ENCODE assay signal across 22 cellular contexts in the genomic region with DNA sequence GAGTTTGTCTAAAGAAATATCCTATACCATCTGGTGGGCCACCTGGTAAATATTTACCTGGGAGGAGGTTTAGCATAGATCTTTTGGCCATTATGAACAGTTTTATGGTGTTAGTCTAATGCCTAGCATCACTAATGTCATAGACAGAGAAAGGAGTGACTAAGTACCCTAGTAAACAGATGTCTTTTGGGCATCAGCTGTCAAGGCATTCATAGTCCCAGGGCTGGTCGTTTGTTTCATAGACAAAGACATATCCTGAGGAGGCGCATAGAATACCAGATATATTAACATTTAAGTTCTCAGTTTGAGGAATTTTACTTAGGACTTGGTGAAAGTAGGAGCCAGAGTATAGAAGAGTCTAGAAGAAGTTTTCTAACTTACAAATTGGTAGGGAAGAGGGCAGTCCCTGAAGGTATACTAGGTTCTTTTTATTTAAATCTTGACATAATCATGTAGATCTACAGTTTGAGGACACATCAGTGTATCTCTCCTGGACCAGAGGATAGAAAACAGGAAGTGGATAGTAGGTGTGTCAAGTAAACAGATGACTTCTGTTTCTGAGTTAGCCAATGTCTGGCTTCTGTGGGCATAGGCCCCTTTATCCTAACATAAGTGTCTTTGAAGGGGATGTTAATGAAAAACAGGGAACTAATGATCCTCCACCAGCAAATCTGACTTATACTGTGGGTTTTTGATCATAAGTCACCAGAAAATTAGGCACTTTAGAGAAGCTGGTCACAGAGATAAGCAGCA.
DNase-seq lines count a peak whose midpoint lies in the region; ATAC-seq, FAIRE-seq and TF ChIP-seq lines count a peak whose summit lies in the region.
"Had no signal": no experiment of that assay in that cellular context is flagged by ENCODE, and none has a peak within 500 bp of the region (broad histone marks: within the 10 kb centered on the region; RNA-seq: fewer than 3 reads in every experiment).

No MANE protein-coding gene starts in this region.

- H3K27ac ChIP-seq in GM12878 (ENCODE audit: control insufficient read depth, insufficient read depth) = no peak overlapping the region
- H3K27ac ChIP-seq: left lung, psoas muscle, RWPE1 had no signal

- no peak overlapping the region for H3K9ac ChIP-seq in GM12878 (ENCODE audit: control insufficient read depth, insufficient read depth, low read length)

- TF ChIP-seq POLR2A in GM12891 (IDR thresholded peaks at IDR 0.05; ENCODE audit: low read depth, low read length) (no peak), GM12878 (IDR thresholded peaks at IDR 0.05; ENCODE audit: low read depth, low read length) (no peak)

- TF ChIP-seq RAD21 in GM12878 (IDR thresholded peaks at IDR 0.05; ENCODE audit: insufficient read depth, low read depth, low read length) = no peak

- no peak overlapping the region for H2AFZ ChIP-seq in GM12878 (ENCODE audit: control insufficient read depth, low read depth, low read length)

- no peaks in the 10 kb centered on the region for H4K20me1 ChIP-seq in GM12878 (ENCODE audit: control insufficient read depth, insufficient read depth)

- no TSS peak for BruUV-seq in GM12878 (replicated peaks; lab: Mats Ljungman, UMichigan)

- intact Hi-C loops in GM12878 (cut with micrococcal nuclease; ENCODE audit: unreplicated experiment) = no loop called here

- H3K4me2 ChIP-seq in GM12878 (ENCODE audit: control insufficient read depth, insufficient read depth) = no peak overlapping the region

- ATAC-seq in GM12878 (no peak), GM21528 (IDR thresholded peaks at IDR 0.05; ENCODE audit: low FRiP score, unreplicated experiment) (no peak)
- ATAC-seq: activated CD8-positive, alpha-beta T cell treated with anti-CD3 and anti-CD28 coated beads for 36 hours; left lung; mucosa of descending colon; psoas muscle had no signal

- TF ChIP-seq EP300 in GM12878 (IDR thresholded peaks at IDR 0.05; ENCODE audit: borderline replicate concordance in 1 of 2, control insufficient read depth in 1 of 2, low read depth in 2 of 2, low read length in 2 of 2) = no peak

- no peak for DNase-seq in GM12891 (ENCODE audit: insufficient read length, low spot score)
- DNase-seq in NCI-H1092 treated with DMSO at 0.1 percent for 48 hours (lab: John Stamatoyannopoulos, UW) = peak; percentile 55
- DNase-seq in NCI-H82 (lab: John Stamatoyannopoulos, UW) = peak; percentile 78
- no peak for DNase-seq in GM12878 (ENCODE audit: low read depth, low spot score)
- no peak for DNase-seq in GM19240 (ENCODE audit: insufficient read length, low spot score)
- DNase-seq in NCI-H774 (lab: John Stamatoyannopoulos, UW) = no peak
- DNase-seq in islet precursor cell = no peak
- DNase-seq: activated CD8-positive, alpha-beta T cell treated with anti-CD3 and anti-CD28 coated beads for 36 hours; activated naive CD4-positive, alpha-beta T cell treated with Interleukin-2 at 50 U/mL for 16 hours; activated T-cell treated with anti-CD3 and anti-CD28 coated beads, Interleukin-2, amount 50 U/mL, for 24 hours; anterior cingulate cortex; caudate nucleus; H7; left lung; mucosa of descending colon; NCI-H1694; NCI-H510A treated with DMSO at 0.1 percent for 48 hours; psoas muscle; small intestine; stimulated activated CD4-positive, alpha-beta T cell treated with anti-CD3 and anti-CD28 coated beads, Interleukin-2, amount 100 ng/mL, for 48 hours had no signal

- no peaks in the 10 kb centered on the region for H3K9me3 ChIP-seq in GM12878 (replicated peaks; ENCODE audit: control insufficient read depth, insufficient read depth, low read length)
- H3K9me3 ChIP-seq: left lung, mucosa of descending colon, psoas muscle had no signal

- TF ChIP-seq CTCF in GM12878 (IDR thresholded peaks at IDR 0.05 in 2 of 3, conservative IDR thresholded peaks at IDR 0.05 in 1 of 3; ENCODE audit: control insufficient read depth in 2 of 3, extremely low read depth in 1 of 3, insufficient read depth in 1 of 3, low read depth in 3 of 3, low read length in 3 of 3) = no peak

- CTCF ChIA-PET in GM12878 (lab: Yijun Ruan, JAX) = no interaction called here

- POLR2A ChIA-PET in GM12878 (lab: Charles Lee) = no interaction called here

- SMC1A ChIA-PET in GM12878 (lab: Charles Lee; ENCODE audit: uncharacterized antibody, unreplicated experiment) = no interaction called here

- in situ Hi-C loops in GM12878 (cut with MboI) = no loop called here

- no peaks in the 10 kb centered on the region for H3K4me1 ChIP-seq in GM12878 (ENCODE audit: control insufficient read depth, insufficient read depth, low read length)
- H3K4me1 ChIP-seq: left lung, psoas muscle had no signal

- no peaks in the 10 kb centered on the region for H3K36me3 ChIP-seq in GM12878 (ENCODE audit: control insufficient read depth in 2 of 2, insufficient read depth in 2 of 2, low read length in 1 of 2)
- H3K36me3 ChIP-seq: left lung had no signal

- RAD21 ChIA-PET in GM12878 (lab: Charles Lee; ENCODE audit: unreplicated experiment) = no interaction called here

- no peaks in the 10 kb centered on the region for H3K79me2 ChIP-seq in GM12878 (ENCODE audit: control insufficient read depth, insufficient read depth, low read length)

- no peaks in the 10 kb centered on the region; a peak in 1 of 4 replicates for H3K27me3 ChIP-seq in GM12878 (replicated peaks in 1 of 2; ENCODE audit: control insufficient read depth in 2 of 2, insufficient read depth in 2 of 2, low read length in 1 of 2)
- H3K27me3 ChIP-seq: left lung had no signal

- H3K4me3 ChIP-seq in GM12878 = no peak overlapping the region
- H3K4me3 ChIP-seq: left lung, mucosa of descending colon, psoas muscle had no signal

- 22% methylated on average over 2 of the region's 2 CpGs for WGBS in GM12878 (ENCODE audit: insufficient coverage, insufficient replicate concordance, low lambda C conversion rate, missing lambda C conversion rate)

- FAIRE-seq in GM12891 (lab: Jason Lieb, UNC) = peak; percentile 41
- FAIRE-seq in GM12878 (lab: Jason Lieb, UNC) = no peak
- FAIRE-seq: small intestine had no signal

TF ChIP-seq in GM12891, 5 proteins besides CTCF, POLR2A, EP300 and RAD21:
- TF ChIP-seq POU2F2 (IDR thresholded peaks at IDR 0.05; ENCODE audit: low read depth, low read length) (no peak), SPI1 (IDR thresholded peaks at IDR 0.05; ENCODE audit: low read depth, low read length) (peak; percentile 80)

TF ChIP-seq in GM12878, 131 proteins besides CTCF, POLR2A, EP300 and RAD21:
- peak; percentile 71 for TF ChIP-seq SPI1 (IDR thresholded peaks at IDR 0.05; ENCODE audit: borderline replicate concordance, insufficient read depth, low read depth, low read length)
- no peak for TF ChIP-seq POLR2AphosphoS2 (IDR thresholded peaks at IDR 0.05; ENCODE audit: low read depth, low read length)
- TF ChIP-seq, protein P1, sequence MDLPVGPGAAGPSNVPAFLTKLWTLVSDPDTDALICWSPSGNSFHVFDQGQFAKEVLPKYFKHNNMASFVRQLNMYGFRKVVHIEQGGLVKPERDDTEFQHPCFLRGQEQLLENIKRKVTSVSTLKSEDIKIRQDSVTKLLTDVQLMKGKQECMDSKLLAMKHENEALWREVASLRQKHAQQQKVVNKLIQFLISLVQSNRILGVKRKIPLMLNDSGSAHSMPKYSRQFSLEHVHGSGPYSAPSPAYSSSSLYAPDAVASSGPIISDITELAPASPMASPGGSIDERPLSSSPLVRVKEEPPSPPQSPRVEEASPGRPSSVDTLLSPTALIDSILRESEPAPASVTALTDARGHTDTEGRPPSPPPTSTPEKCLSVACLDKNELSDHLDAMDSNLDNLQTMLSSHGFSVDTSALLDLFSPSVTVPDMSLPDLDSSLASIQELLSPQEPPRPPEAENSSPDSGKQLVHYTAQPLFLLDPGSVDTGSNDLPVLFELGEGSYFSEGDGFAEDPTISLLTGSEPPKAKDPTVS (IDR thresholded peaks at IDR 0.05; ENCODE audit: low read depth, low read length) = no peak

Comparison
In these comparisons a context has a peak if more than half of its experiments do, and no peak if none do; other contexts are left out.
1. DNase-seq: peak in NCI-H1092 treated with DMSO at 0.1 percent for 48 hours (single experiment) and NCI-H82 (single experiment); none in GM12891 (single experiment), GM12878 (single experiment), GM19240 (single experiment), NCI-H774 (single experiment) and islet precursor cell (single experiment).